15 cellular contexts compared by ENCODE assay signal in the genomic region with DNA sequence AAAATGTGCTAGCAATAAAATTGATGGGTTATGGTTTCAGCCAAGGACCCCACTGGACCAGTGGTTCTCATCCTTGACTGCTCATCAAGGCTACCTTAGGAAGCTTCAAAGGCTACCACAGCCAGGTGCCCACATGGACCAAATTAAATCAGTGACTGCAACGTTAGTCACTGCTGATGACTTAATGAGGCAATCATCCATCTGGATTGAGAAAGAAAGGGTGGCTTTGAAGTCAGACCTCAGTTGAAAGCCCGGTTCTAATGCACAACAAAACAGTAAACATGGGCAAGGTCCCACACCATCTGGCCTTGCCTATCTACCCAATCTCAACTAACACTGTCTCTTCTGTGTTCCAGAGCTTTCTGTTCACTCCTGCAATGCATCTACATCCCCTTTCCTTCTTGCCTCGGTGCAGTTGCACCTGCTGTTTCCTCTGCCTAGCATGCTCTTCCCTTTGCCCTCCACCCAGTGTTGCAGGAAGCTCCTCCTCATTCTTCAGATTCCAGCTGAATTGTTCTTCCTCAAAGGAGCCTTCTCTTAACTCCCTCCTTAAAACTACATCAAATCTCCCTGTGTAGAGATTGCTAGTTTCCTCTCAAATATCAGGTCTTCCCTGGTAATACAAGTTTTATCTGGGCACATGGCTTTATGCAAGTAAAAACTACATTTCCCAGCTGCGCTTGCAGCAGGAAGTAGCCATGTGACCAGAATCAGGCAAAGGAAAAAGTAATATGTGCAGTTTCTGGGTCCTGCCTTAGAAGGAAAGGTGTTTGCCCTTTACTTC. TPM values are rescaled to one million over a fixed set of nuclear protein-coding genes. Genes with fewer than 3 reads are reported as not detected.
DNase-seq lines count a peak whose midpoint lies in the region; ATAC-seq and TF ChIP-seq lines count a peak whose summit lies in the region.
"Had no signal": no experiment of that assay in that cellular context is flagged by ENCODE, and none has a peak within 500 bp of the region (broad histone marks: within the 10 kb centered on the region; RNA-seq: fewer than 3 reads in every experiment).

No MANE protein-coding gene starts in this region.

- H3K36me3 ChIP-seq in HEK293 (ENCODE audit: control insufficient read depth in 2 of 2, insufficient read depth in 1 of 2, low read length in 2 of 2) = no peaks in the 10 kb centered on the region
- H3K36me3 ChIP-seq in PC-9 (ENCODE audit: low read depth) = no peaks in the 10 kb centered on the region
- H3K36me3 ChIP-seq in lower lobe of right lung = no peaks in the 10 kb centered on the region
- H3K36me3 ChIP-seq: SJSA1 had no signal

- no peaks in the 10 kb centered on the region for H3K79me2 ChIP-seq in PC-9 (ENCODE audit: low read depth)

- H3K27me3 ChIP-seq in PC-9 (ENCODE audit: insufficient read depth, low read depth) (no peaks in the 10 kb centered on the region), lower lobe of right lung (ENCODE audit: low read depth) (no peaks in the 10 kb centered on the region)

- H4K20me1 ChIP-seq in PC-9 (ENCODE audit: insufficient read depth) = no peaks in the 10 kb centered on the region

- BruUV-seq in PC-9 (replicated peaks; lab: Mats Ljungman, UMichigan) = no TSS peak

- no peak overlapping the region for H3K4me3 ChIP-seq in HEK293 (ENCODE audit: low read depth, low read length)
- H3K4me3 ChIP-seq in PC-9 = peak overlapping the region; percentile 19; the same call in 1 of the 2 replicates
- no peak overlapping the region for H3K4me3 ChIP-seq in epithelial cell of proximal tubule (ENCODE audit: low read depth, low read length)
- H3K4me3 ChIP-seq in lower lobe of right lung = no peak overlapping the region
- H3K4me3 ChIP-seq: SJSA1 had no signal

- H3F3A ChIP-seq in PC-9 (ENCODE audit: insufficient read depth, low read depth) = peaks cover 23% of the 10 kb centered on the region; the same call in 1 of the 2 replicates

- H3K4me1 ChIP-seq in HEK293 (ENCODE audit: control insufficient read depth, insufficient read depth, low read length) = no peaks in the 10 kb centered on the region
- H3K4me1 ChIP-seq in PC-9 (replicated peaks; ENCODE audit: insufficient read depth) = peaks cover 27% of the 10 kb centered on the region
- no peaks in the 10 kb centered on the region for H3K4me1 ChIP-seq in lower lobe of right lung
- H3K4me1 ChIP-seq: SJSA1 had no signal

- no peaks in the 10 kb centered on the region for H3K9me2 ChIP-seq in PC-9 (ENCODE audit: insufficient read depth)

- no peak for ATAC-seq in GM21576 (IDR thresholded peaks at IDR 0.05; ENCODE audit: unreplicated experiment)
- no peak for ATAC-seq in lower lobe of right lung
- ATAC-seq: naive thymus-derived CD8-positive, alpha-beta T cell had no signal

- DNase-seq in A172 (ENCODE audit: low spot score) (peak; percentile 66), PC-9 (peak in 1 of 2 experiments; percentile 79), epithelial cell of proximal tubule (ENCODE audit: low read depth) (peak; percentile 74), HK-2 (ENCODE audit: unreplicated experiment) (no peak), SHP77 treated with DMSO at 0.1 percent for 48 hours (lab: John Stamatoyannopoulos, UW) (no peak), lower lobe of right lung (no peak)
- DNase-seq: activated CD8-positive, alpha-beta memory T cell treated with anti-CD3 and anti-CD28 coated beads for 24 hours; amniotic stem cell; effector memory CD4-positive, alpha-beta T cell; naive thymus-derived CD8-positive, alpha-beta T cell; NCI-H2171 had no signal

- CTCF ChIA-PET in HEK293 (lab: Yijun Ruan, JAX) = interaction anchor here (0.6 to 2.1 kb wide), 7 partner anchors 11 to 505 kb away, joined by 3 to 15 read pairs (median 4); no protein-coding TSS in a partner anchor
- CTCF ChIA-PET in PC-9 (lab: Charles Lee) = no interaction called here

- H3K27ac ChIP-seq in HEK293 (ENCODE audit: extremely low read depth, low read depth, low read length) = no peak overlapping the region
- peak overlapping the region; percentile 83 for H3K27ac ChIP-seq in PC-9
- H3K27ac ChIP-seq in lower lobe of right lung = no peak overlapping the region
- H3K27ac ChIP-seq: SJSA1 had no signal

- POLR2A ChIA-PET in HEK293 (lab: Yijun Ruan, JAX) (no interaction called here), PC-9 (lab: Charles Lee; ENCODE audit: unreplicated experiment) (interaction anchor here (0.9 kb wide), 1 partner anchor 414 kb away, joined by 4 read pairs; no protein-coding TSS in a partner anchor)

- peak overlapping the region; percentile 78; the same call in 1 of the 2 replicates for H2AFZ ChIP-seq in PC-9

- TF ChIP-seq CTCF in HEK293 (tag by site-specific recombination; IDR thresholded peaks at IDR 0.05) (no peak), PC-9 (conservative IDR thresholded peaks at IDR 0.05) (no peak), epithelial cell of proximal tubule (conservative IDR thresholded peaks at IDR 0.05; ENCODE audit: low read depth, low read length) (no peak), lower lobe of right lung (IDR thresholded peaks at IDR 0.05) (no peak)

- no peaks in the 10 kb centered on the region for H3K9me3 ChIP-seq in HEK293 (ENCODE audit: control insufficient read depth, insufficient read depth, low read depth, low read length)
- no peaks in the 10 kb centered on the region for H3K9me3 ChIP-seq in PC-9 (ENCODE audit: insufficient read depth, low read depth)
- no peaks in the 10 kb centered on the region for H3K9me3 ChIP-seq in lower lobe of right lung
- H3K9me3 ChIP-seq: SJSA1 had no signal

- intact Hi-C loops in PC-9 (cut with micrococcal nuclease; ENCODE audit: unreplicated experiment) = no loop called here
- intact Hi-C loops in lower lobe of right lung (cut with DNase I) = no loop called here

- H3K4me2 ChIP-seq in PC-9 = peak overlapping the region; percentile 75

TF ChIP-seq in HEK293, 187 proteins besides CTCF, POLR2A, EP300 and RAD21 (continues in another document):
- TF ChIP-seq ZNF514 (tag by site-specific recombination; IDR thresholded peaks at IDR 0.05) = no peak
- TF ChIP-seq ZNF274 (IDR thresholded peaks at IDR 0.05; ENCODE audit: low read length) = no peak
- TF ChIP-seq ZNF274 (tag by site-specific recombination; IDR thresholded peaks at IDR 0.05; ENCODE audit: borderline replicate concordance) = no peak
- TF ChIP-seq, protein P1, sequence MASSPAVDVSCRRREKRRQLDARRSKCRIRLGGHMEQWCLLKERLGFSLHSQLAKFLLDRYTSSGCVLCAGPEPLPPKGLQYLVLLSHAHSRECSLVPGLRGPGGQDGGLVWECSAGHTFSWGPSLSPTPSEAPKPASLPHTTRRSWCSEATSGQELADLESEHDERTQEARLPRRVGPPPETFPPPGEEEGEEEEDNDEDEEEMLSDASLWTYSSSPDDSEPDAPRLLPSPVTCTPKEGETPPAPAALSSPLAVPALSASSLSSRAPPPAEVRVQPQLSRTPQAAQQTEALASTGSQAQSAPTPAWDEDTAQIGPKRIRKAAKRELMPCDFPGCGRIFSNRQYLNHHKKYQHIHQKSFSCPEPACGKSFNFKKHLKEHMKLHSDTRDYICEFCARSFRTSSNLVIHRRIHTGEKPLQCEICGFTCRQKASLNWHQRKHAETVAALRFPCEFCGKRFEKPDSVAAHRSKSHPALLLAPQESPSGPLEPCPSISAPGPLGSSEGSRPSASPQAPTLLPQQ (tag by site-specific recombination; IDR thresholded peaks at IDR 0.05) = no peak
- 0 out of 2 replicates have a peak, but pooled peaks have one; percentile 41 for TF ChIP-seq ZBTB21 (tag by site-specific recombination; IDR thresholded peaks at IDR 0.05)
- TF ChIP-seq, protein P2, sequence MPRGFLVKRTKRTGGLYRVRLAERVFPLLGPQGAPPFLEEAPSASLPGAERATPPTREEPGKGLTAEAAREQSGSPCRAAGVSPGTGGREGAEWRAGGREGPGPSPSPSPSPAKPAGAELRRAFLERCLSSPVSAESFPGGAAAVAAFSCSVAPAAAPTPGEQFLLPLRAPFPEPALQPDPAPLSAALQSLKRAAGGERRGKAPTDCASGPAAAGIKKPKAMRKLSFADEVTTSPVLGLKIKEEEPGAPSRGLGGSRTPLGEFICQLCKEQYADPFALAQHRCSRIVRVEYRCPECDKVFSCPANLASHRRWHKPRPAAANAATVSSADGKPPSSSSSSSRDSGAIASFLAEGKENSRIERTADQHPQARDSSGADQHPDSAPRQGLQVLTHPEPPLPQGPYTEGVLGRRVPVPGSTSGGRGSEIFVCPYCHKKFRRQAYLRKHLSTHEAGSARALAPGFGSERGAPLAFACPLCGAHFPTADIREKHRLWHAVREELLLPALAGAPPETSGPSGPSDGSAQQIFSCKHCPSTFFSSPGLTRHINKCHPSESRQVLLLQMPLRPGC (tag by site-specific recombination; IDR thresholded peaks at IDR 0.05) = 0 out of 2 replicates have a peak, but pooled peaks have one; percentile 31
- no peak for TF ChIP-seq KLF9 (tag by site-specific recombination; IDR thresholded peaks at IDR 0.05; ENCODE audit: low read depth)
- peak; percentile 33; the same call in 1 of the 2 replicates for TF ChIP-seq SP3 (tag by site-specific recombination; IDR thresholded peaks at IDR 0.05)
- no peak for TF ChIP-seq ZNF791 (tag by site-specific recombination; IDR thresholded peaks at IDR 0.05)
- no peak for TF ChIP-seq ZNF311 (tag by site-specific recombination; IDR thresholded peaks at IDR 0.05; ENCODE audit: borderline replicate concordance)
- no peak for TF ChIP-seq ZNF140 (tag by site-specific recombination; IDR thresholded peaks at IDR 0.05)
- TF ChIP-seq GLIS1 (tag by site-specific recombination; IDR thresholded peaks at IDR 0.05) = no peak

RNA-seq across cellular contexts. Expression of a gene that starts 10.3 kb away (rescaled TPM):
- total RNA-seq in A172 (2014; rRNA removed; shearing (Covaris generic)) = not detected in 2 replicates
- not detected in 2 replicates for total RNA-seq in PC-9 (2021)
- not detected in 2 replicates for total RNA-seq in epithelial cell of proximal tubule
- total RNA-seq in lower lobe of right lung = not detected
- total RNA-seq: B cell; naive thymus-derived CD8-positive, alpha-beta T cell; SJSA1 had no signal

RNA-seq across cellular contexts. Expression of a gene that starts 49.0 kb away (rescaled TPM):
- not detected in 2 replicates for total RNA-seq in A172 (2014; rRNA removed; shearing (Covaris generic))
- total RNA-seq in PC-9 (2021) (not detected in 2 replicates), epithelial cell of proximal tubule (not detected in 2 replicates), lower lobe of right lung (not detected)
- total RNA-seq: B cell; naive thymus-derived CD8-positive, alpha-beta T cell; SJSA1 had no signal

RNA-seq across cellular contexts. Expression of a gene that starts 53.9 kb away (rescaled TPM):
- not detected in 2 replicates for total RNA-seq in A172 (2014; rRNA removed; shearing (Covaris generic))
- total RNA-seq in PC-9 (2021) (not detected in 2 replicates), epithelial cell of proximal tubule (0.40 and 0.72 TPM in 2 replicates), lower lobe of right lung (6.3 TPM)
- total RNA-seq: B cell; naive thymus-derived CD8-positive, alpha-beta T cell; SJSA1 had no signal

Comparison
In these comparisons a context has a peak if more than half of its experiments do, and no peak if none do; other contexts are left out.
1. DNase-seq: peak in A172 (single experiment) and epithelial cell of proximal tubule (single experiment); none in HK-2 (single experiment), SHP77 treated with DMSO at 0.1 percent for 48 hours (single experiment) and lower lobe of right lung (single experiment).